17 cellular contexts compared by ENCODE assay signal in the genomic region with DNA sequence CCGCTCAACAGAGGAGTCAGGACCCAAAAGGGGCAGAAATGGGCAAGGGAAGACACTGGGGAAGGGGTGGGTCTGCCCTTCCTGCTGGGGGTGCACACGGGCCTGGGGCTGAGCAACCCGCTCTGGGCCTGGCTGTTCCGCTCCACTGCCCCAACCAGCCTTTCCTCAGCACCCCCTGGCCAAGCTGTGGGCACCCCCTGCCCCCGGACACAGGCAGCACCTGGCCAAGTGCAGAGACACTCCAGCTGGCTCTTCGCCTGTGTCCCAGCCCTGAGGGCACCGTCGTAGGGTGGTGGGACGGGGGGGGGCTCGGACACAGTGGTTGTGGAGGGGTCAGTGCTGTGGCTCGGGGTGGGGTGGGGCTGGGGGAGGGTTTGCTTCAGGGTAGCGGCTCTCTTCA.
"Had no signal": no experiment of that assay in that cellular context is flagged by ENCODE, and none has a peak within 500 bp of the region (broad histone marks: within the 10 kb centered on the region; RNA-seq: fewer than 3 reads in every experiment).

No MANE protein-coding gene starts in this region.

- H3K36me3 ChIP-seq: adrenal gland had no signal

- H3K27me3 ChIP-seq: adrenal gland, testis had no signal

- ATAC-seq: activated T-cell treated with anti-CD3 and anti-CD28 coated beads, Interleukin-2, amount 50 U/mL, for 72 hours; stimulated activated naive CD8-positive, alpha-beta T cell treated with anti-CD3 and anti-CD28 coated beads, Interleukin-15, amount 100 ng/mL, for 72 hours had no signal

- H3K27me3 Mint-ChIP-seq: activated naive CD4-positive, alpha-beta T cell treated with anti-CD3 and anti-CD28 coated beads, Interleukin-2, amount 50 U/mL, for 24 hours; stimulated activated naive CD8-positive, alpha-beta T cell treated with anti-CD3 and anti-CD28 coated beads, Interleukin-15, amount 100 ng/mL, for 72 hours; type B pancreatic cell had no signal

- H3K9me3 Mint-ChIP-seq: activated naive CD4-positive, alpha-beta T cell treated with anti-CD3 and anti-CD28 coated beads, Interleukin-2, amount 50 U/mL, for 24 hours; activated T-cell treated with anti-CD3 and anti-CD28 coated beads, Interleukin-2, amount 50 U/mL, for 72 hours; immature natural killer cell; nephron; stimulated activated naive CD8-positive, alpha-beta T cell treated with anti-CD3 and anti-CD28 coated beads, Interleukin-15, amount 100 ng/mL, for 72 hours; type B pancreatic cell had no signal

- H3K4me3 ChIP-seq: adrenal gland, lung, testis had no signal

- H3K27ac ChIP-seq: testis had no signal

- H3K27ac Mint-ChIP-seq: activated naive CD4-positive, alpha-beta T cell treated with anti-CD3 and anti-CD28 coated beads, Interleukin-2, amount 50 U/mL, for 24 hours; activated T-cell treated with anti-CD3 and anti-CD28 coated beads, Interleukin-2, amount 50 U/mL, for 72 hours; immature natural killer cell; nephron; stimulated activated naive CD8-positive, alpha-beta T cell treated with anti-CD3 and anti-CD28 coated beads, Interleukin-15, amount 100 ng/mL, for 72 hours; type B pancreatic cell had no signal

- H3K9me3 ChIP-seq: adrenal gland, testis had no signal

- H3K4me3 Mint-ChIP-seq: activated naive CD4-positive, alpha-beta T cell treated with anti-CD3 and anti-CD28 coated beads, Interleukin-2, amount 50 U/mL, for 24 hours; activated T-cell treated with anti-CD3 and anti-CD28 coated beads, Interleukin-2, amount 50 U/mL, for 72 hours; immature natural killer cell; stimulated activated naive CD8-positive, alpha-beta T cell treated with anti-CD3 and anti-CD28 coated beads, Interleukin-15, amount 100 ng/mL, for 72 hours; type B pancreatic cell had no signal

- DNase-seq: activated CD4-positive, alpha-beta T cell treated with anti-CD3 and anti-CD28 coated beads, Interleukin-2, amount 50 U/mL, for 4 hours; activated effector memory CD4-positive, alpha-beta T cell treated with anti-CD3 and anti-CD28 coated beads, Interleukin-2, amount 50 U/mL, for 16 hours; activated T-cell treated with anti-CD3 and anti-CD28 coated beads, Interleukin-2, amount 50 U/mL, for 72 hours; erythroblast; foreskin melanocyte; immature natural killer cell; small intestine; stimulated activated CD4-positive, alpha-beta T cell treated with anti-CD3 and anti-CD28 coated beads, Interleukin-15, amount 100 ng/mL, for 24 hours; stimulated activated CD4-positive, alpha-beta T cell treated with anti-CD3 and anti-CD28 coated beads, Interleukin-2, amount 100 ng/mL, for 48 hours; stimulated activated naive CD8-positive, alpha-beta T cell treated with anti-CD3 and anti-CD28 coated beads, Interleukin-15, amount 100 ng/mL, for 72 hours; T-helper 2 cell; testis had no signal
